ENCODE assay signal across 16 cellular contexts in genomic region chr1:107670397-107670796, GRCh38.
"Had no signal": no experiment of that assay in that cellular context is flagged by ENCODE, and none has a peak within 500 bp of the region (broad histone marks: within the 10 kb centered on the region; RNA-seq: fewer than 3 reads in every experiment).

No MANE protein-coding gene starts in this region.

- ATAC-seq: heart left ventricle had no signal

- H3K36me3 ChIP-seq: heart left ventricle, upper lobe of right lung had no signal

- H3K4me3 ChIP-seq: coronary artery, heart left ventricle, lung, skin epidermis, upper lobe of right lung had no signal

- H3K27me3 ChIP-seq: heart left ventricle, upper lobe of right lung had no signal

- H3K9me3 ChIP-seq: upper lobe of right lung had no signal

- H3K27ac ChIP-seq: coronary artery, upper lobe of right lung had no signal

- DNase-seq: activated CD4-positive, alpha-beta T cell treated with anti-CD3 and anti-CD28 coated beads, Interleukin-2, amount 10 ng/mL, durations not matched to agents 24 days and 14 days; activated CD4-positive, CD25-positive, alpha-beta regulatory T cell; activated CD8-positive, alpha-beta memory T cell treated with anti-CD3 and anti-CD28 coated beads for 24 hours; activated gamma-delta T cell treated with Interleukin-2 at 50 U/mL for 16 hours; amniotic stem cell; central memory CD4-positive, alpha-beta T cell; effector CD4-positive, alpha-beta T cell; stimulated activated CD4-positive, alpha-beta T cell treated with anti-CD3 and anti-CD28 coated beads, Interleukin-4, amount 100 ng/mL, for 24 hours; stimulated activated CD8-positive, alpha-beta memory T cell treated with anti-CD3 and anti-CD28 coated beads, Interleukin-4, amount 100 ng/mL, for 48 hours; stimulated activated naive CD4-positive, alpha-beta T cell treated with Interleukin-2 at 50 U/mL for 16 hours; SW 1271; upper lobe of right lung had no signal
